In genomic region chr14:60206249-60206670, GRCh38 we compare ENCODE assay signal across 18 cellular contexts.
"Had no signal": no experiment of that assay in that cellular context is flagged by ENCODE, and none has a peak within 500 bp of the region (broad histone marks: within the 10 kb centered on the region; RNA-seq: fewer than 3 reads in every experiment).

No MANE protein-coding gene starts in this region.

- H3K4me1 ChIP-seq: ascending aorta, colonic mucosa, foreskin keratinocyte, sigmoid colon, tibial artery, uterus had no signal

- H3K9me3 ChIP-seq: ascending aorta, colonic mucosa, sigmoid colon, tibial artery, uterus had no signal

- ATAC-seq: foreskin keratinocyte, left lobe of liver had no signal

- H3K4me3 ChIP-seq: ascending aorta, colonic mucosa, hepatocyte, sigmoid colon, spleen, tibial artery, uterus had no signal

- H3K36me3 ChIP-seq: ascending aorta, colonic mucosa, sigmoid colon, spleen, tibial artery, uterus had no signal

- H3K27me3 ChIP-seq: ascending aorta, colonic mucosa, sigmoid colon, spleen, uterus had no signal

- DNase-seq: activated CD4-positive, alpha-beta memory T cell treated with anti-CD3 and anti-CD28 coated beads for 36 hours; activated gamma-delta T cell; activated T-cell treated with anti-CD3 and anti-CD28 coated beads, Interleukin-2, amount 50 U/mL, for 4 hours; colonic mucosa; foreskin keratinocyte; midbrain; occipital lobe; posterior cingulate gyrus; sigmoid colon; spleen; stimulated activated naive CD4-positive, alpha-beta T cell; substantia nigra; tibial artery; uterus had no signal

- FAIRE-seq: islet of Langerhans had no signal

- H2AFZ ChIP-seq: hepatocyte had no signal

- H3K4me2 ChIP-seq: hepatocyte had no signal

- H3K79me2 ChIP-seq: hepatocyte had no signal
